ENCODE assay signal across 8 cellular contexts in the genomic region with DNA sequence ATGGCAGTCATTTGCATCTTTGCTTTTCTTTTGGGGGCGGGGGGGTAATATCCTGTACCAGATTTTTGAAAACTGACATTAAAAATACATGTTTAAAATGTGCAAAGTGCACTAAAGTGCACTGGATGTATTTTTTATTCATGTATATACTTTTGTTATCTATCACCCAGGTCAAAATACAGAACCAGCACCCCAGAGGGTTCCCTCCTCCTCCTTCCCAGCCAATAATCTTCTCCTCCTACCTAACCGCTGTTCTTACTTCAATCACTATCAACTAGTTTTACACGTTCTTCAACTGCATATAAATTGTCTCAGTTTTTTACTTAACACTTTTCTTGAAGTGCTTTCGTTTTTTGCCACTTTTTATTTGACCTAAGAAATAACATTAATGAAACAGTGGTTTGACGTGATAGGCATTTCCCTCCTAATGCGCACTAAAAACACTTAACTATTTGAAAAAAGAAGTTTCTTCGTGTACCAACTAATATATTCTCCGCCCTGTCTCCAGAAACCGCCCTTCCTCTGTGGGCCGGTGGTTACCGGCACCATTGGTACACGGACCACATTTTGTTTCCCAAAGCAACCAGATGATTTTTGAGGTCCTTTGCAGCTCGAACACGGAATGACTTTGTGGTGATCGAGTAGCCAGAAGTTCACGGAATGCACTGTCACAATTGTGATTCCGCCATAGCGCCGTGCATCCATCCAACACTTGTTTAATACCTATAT.
DNase-seq lines count a peak whose midpoint lies in the region; ATAC-seq lines count a peak whose summit lies in the region.

No MANE protein-coding gene starts in this region.

- ATAC-seq in activated naive CD8-positive, alpha-beta T cell treated with anti-CD3 and anti-CD28 coated beads, Interleukin-2, amount 50 U/mL, for 24 hours, result no peak
- no peak for ATAC-seq in GM18517 (IDR thresholded peaks at IDR 0.05; ENCODE audit: unreplicated experiment)

- no peaks in the 10 kb centered on the region for H3K9me3 Mint-ChIP-seq in activated naive CD8-positive, alpha-beta T cell treated with anti-CD3 and anti-CD28 coated beads, Interleukin-2, amount 50 U/mL, for 24 hours

- peak overlapping the region; percentile 90 for H3K4me3 Mint-ChIP-seq in activated naive CD8-positive, alpha-beta T cell treated with anti-CD3 and anti-CD28 coated beads, Interleukin-2, amount 50 U/mL, for 24 hours

- H3K4me1 Mint-ChIP-seq in activated naive CD8-positive, alpha-beta T cell treated with anti-CD3 and anti-CD28 coated beads, Interleukin-2, amount 50 U/mL, for 24 hours, result peaks cover 59% of the 10 kb centered on the region

- H3K36me3 Mint-ChIP-seq in activated naive CD8-positive, alpha-beta T cell treated with anti-CD3 and anti-CD28 coated beads, Interleukin-2, amount 50 U/mL, for 24 hours (ENCODE audit: low read depth), result peaks cover 10% of the 10 kb centered on the region

- peaks cover 2% of the 10 kb centered on the region for H3K27me3 Mint-ChIP-seq in activated naive CD8-positive, alpha-beta T cell treated with anti-CD3 and anti-CD28 coated beads, Interleukin-2, amount 50 U/mL, for 24 hours

- DNase-seq in ELF-1 (ENCODE audit: low read depth, low spot score), result peak; percentile 23
- peak; percentile 39 for DNase-seq in OCI-M1 (lab: John Stamatoyannopoulos, UW)
- DNase-seq in activated naive CD8-positive, alpha-beta T cell treated with anti-CD3 and anti-CD28 coated beads, Interleukin-2, amount 50 U/mL, for 24 hours, result peak; percentile 51
- DNase-seq in kidney tubule cell (ENCODE audit: low spot score), result peak; percentile 48
- peak; percentile 20 for DNase-seq in stimulated activated CD8-positive, alpha-beta memory T cell treated with anti-CD3 and anti-CD28 coated beads, Interleukin-12 subunit alpha, Interleukin-12 subunit beta, amount 100 ng/mL, for 1 hour (ENCODE audit: low read depth)
- DNase-seq in OCI-M2 (lab: John Stamatoyannopoulos, UW; ENCODE audit: unreplicated experiment), result no peak
- DNase-seq in globus pallidus (ENCODE audit: low spot score), result no peak

- peak overlapping the region; percentile 93 for H3K27ac Mint-ChIP-seq in activated naive CD8-positive, alpha-beta T cell treated with anti-CD3 and anti-CD28 coated beads, Interleukin-2, amount 50 U/mL, for 24 hours

Comparison
In these comparisons a context has a peak if more than half of its experiments do, and no peak if none do; other contexts are left out.
1. DNase-seq: peak in ELF-1 (single experiment), OCI-M1 (single experiment), activated naive CD8-positive, alpha-beta T cell treated with anti-CD3 and anti-CD28 coated beads, Interleukin-2, amount 50 U/mL, for 24 hours (single experiment), kidney tubule cell (single experiment) and stimulated activated CD8-positive, alpha-beta memory T cell treated with anti-CD3 and anti-CD28 coated beads, Interleukin-12 subunit alpha, Interleukin-12 subunit beta, amount 100 ng/mL, for 1 hour (single experiment); none in OCI-M2 (single experiment) and globus pallidus (single experiment).